ENCODE assay signal across 8 cellular contexts in genomic region chr14:99628832-99629618, GRCh38. TPM values are rescaled to one million over a fixed set of nuclear protein-coding genes. Genes with fewer than 3 reads are reported as not detected.
DNase-seq lines count a peak whose midpoint lies in the region; ATAC-seq and TF ChIP-seq lines count a peak whose summit lies in the region.

No MANE protein-coding gene starts in this region.

- TF ChIP-seq CTCF in CD4-positive, alpha-beta T cell (IDR thresholded peaks at IDR 0.05): peak; percentile 80

- no peaks in the 10 kb centered on the region for H3K9me3 Mint-ChIP-seq in CD4-positive, alpha-beta T cell

- CTCF ChIA-PET in CD4-positive, alpha-beta T cell (lab: Charles Lee): interaction anchor here (1.0 kb wide), 1 partner anchor 111 kb away, joined by 4 read pairs; no protein-coding TSS in a partner anchor

- H3K9me3 ChIP-seq in CD4-positive, alpha-beta T cell (ENCODE audit: control insufficient read depth, low read length): no peaks in the 10 kb centered on the region
- no peaks in the 10 kb centered on the region for H3K9me3 ChIP-seq in aorta (ENCODE audit: control insufficient read depth, low read length)

- peak; percentile 32 to 69 (median 48) for DNase-seq in CD4-positive, alpha-beta T cell
- peak; percentile 25 for DNase-seq in MV-4-11 (lab: John Stamatoyannopoulos, UW)
- DNase-seq in SKM-1 treated with dmso at 0.1 percent for 144 hours (lab: John Stamatoyannopoulos, UW; ENCODE audit: unreplicated experiment): peak; percentile 2
- peak; percentile 57 for DNase-seq in activated naive CD4-positive, alpha-beta T cell treated with anti-CD3 and anti-CD28 coated beads, Interleukin-2, amount 50 U/mL, for 16 hours
- peak; percentile 87 for DNase-seq in Right ventricle myocardium superior
- DNase-seq in posterior vena cava (ENCODE audit: low spot score): peak; percentile 93
- DNase-seq in aorta: peak; percentile 81 to 90

- H3K27me3 Mint-ChIP-seq in CD4-positive, alpha-beta T cell: peaks cover 25% of the 10 kb centered on the region

- no peaks in the 10 kb centered on the region for H3K36me3 ChIP-seq in aorta (ENCODE audit: control insufficient read depth in 1 of 2, insufficient read depth in 2 of 2, low read length in 1 of 2)

- intact Hi-C loops in CD4-positive, alpha-beta T cell (cut with DNase I, micrococcal nuclease): loop anchor here (1.0 kb wide), 1 partner anchor 111 kb away; no protein-coding TSS in a partner anchor
- intact Hi-C loops in Right ventricle myocardium superior (cut with DNase I) (loop anchor here (2.0 kb wide), 1 partner anchor 110 kb away; no protein-coding TSS in a partner anchor), posterior vena cava (cut with DNase I) (loop anchor here in 1 of 2 donors (5.0 kb wide), 1 partner anchor 107 kb away; no protein-coding TSS in a partner anchor), aorta (cut with DNase I) (loop anchor here (1.0 to 5.0 kb wide), 2 partner anchors 67 to 111 kb away; no protein-coding TSS in a partner anchor)

- no peaks in the 10 kb centered on the region for H3K36me3 Mint-ChIP-seq in CD4-positive, alpha-beta T cell (ENCODE audit: low read depth)

- H3K27ac Mint-ChIP-seq in CD4-positive, alpha-beta T cell: no peak overlapping the region

- H3K4me3 ChIP-seq in aorta (ENCODE audit: low read length in 2 of 2): no peak overlapping the region

- H3K4me1 ChIP-seq in aorta (ENCODE audit: control insufficient read depth in 1 of 2, insufficient read depth in 2 of 2, low read length in 2 of 2): no peaks in the 10 kb centered on the region

- H3K4me1 Mint-ChIP-seq in CD4-positive, alpha-beta T cell (ENCODE audit: low read depth): peaks cover 3% of the 10 kb centered on the region

- no peaks in the 10 kb centered on the region for H3K27me3 ChIP-seq in CD4-positive, alpha-beta T cell (ENCODE audit: control insufficient read depth, insufficient read depth, low read length)
- no peaks in the 10 kb centered on the region for H3K27me3 ChIP-seq in aorta (ENCODE audit: control insufficient read depth in 1 of 2, insufficient read depth in 2 of 2, low read length in 1 of 2)

- 18% methylated on average over 21 of the region's 21 CpGs for WGBS in aorta, 2 donors

- POLR2A ChIA-PET in CD4-positive, alpha-beta T cell (lab: Charles Lee): interaction anchor here (1.0 to 1.5 kb wide), 2 partner anchors 24 to 103 kb away, joined by 3 read pairs; no protein-coding TSS in a partner anchor

- H3K4me3 Mint-ChIP-seq in CD4-positive, alpha-beta T cell: no peak overlapping the region

- peak; percentile 78 for ATAC-seq in CD4-positive, alpha-beta T cell (ENCODE audit: poor library complexity)
- peak; percentile 63 for ATAC-seq in GM21423 (IDR thresholded peaks at IDR 0.05; ENCODE audit: unreplicated experiment)
- peak; percentile 98 for ATAC-seq in Right ventricle myocardium superior (ENCODE audit: poor library complexity)
- peak; percentile 89 for ATAC-seq in aorta (ENCODE audit: low FRiP score)

- no peak overlapping the region for H3K27ac ChIP-seq in CD4-positive, alpha-beta T cell (ENCODE audit: low read depth, low read length)
- no peak overlapping the region for H3K27ac ChIP-seq in aorta (ENCODE audit: low read depth in 1 of 2, low read length in 2 of 2)

RNA-seq across cellular contexts. Expression of gene HHIPL1, which starts 15.9 kb away (rescaled TPM):
- not detected for total RNA-seq in CD4-positive, alpha-beta T cell
- total RNA-seq in Right ventricle myocardium superior (1.6 TPM), posterior vena cava (10 to 100 TPM; 10.9 to 11.6 TPM), aorta (1 to 10 TPM; 2.5 to 7.7 TPM)
- under 1 TPM; 0.51 to 0.63 TPM for polyA plus RNA-seq in aorta

RNA-seq across cellular contexts. Expression of gene CCDC85C, which starts 25.0 kb away (rescaled TPM):
- 1 to 10 TPM; 5.8 to 7.5 TPM for total RNA-seq in CD4-positive, alpha-beta T cell
- 46.6 TPM for total RNA-seq in Right ventricle myocardium superior
- total RNA-seq in posterior vena cava: 10 to 100 TPM; 19.8 to 28.2 TPM
- total RNA-seq in aorta: 1 to 10 TPM; 6.4 to 7.6 TPM
- polyA plus RNA-seq in aorta: 1 to 10 TPM; 1.2 to 8.1 TPM

RNA-seq across cellular contexts. Expression of gene CYP46A1, which starts 55.1 kb away (rescaled TPM):
- under 1 TPM; 0.11 to 0.22 TPM for total RNA-seq in CD4-positive, alpha-beta T cell
- 3.0 TPM for total RNA-seq in Right ventricle myocardium superior
- 1 to 10 TPM; 1.3 TPM for total RNA-seq in posterior vena cava
- total RNA-seq in aorta: 1 to 10 TPM in 1 of 2 donors, under 1 TPM in 1; 0.68 to 3.7 TPM
- under 1 TPM in 1 of 2 donors, not detected in 1; 0.97 TPM for polyA plus RNA-seq in aorta

Comparison
In these comparisons a context has a peak if more than half of its experiments do, and no peak if none do; other contexts are left out.
1. DNase-seq: peak in every context shown above with its lines; median percentile 93 in posterior vena cava; 87 in Right ventricle myocardium superior; 86 in aorta; 57 in activated naive CD4-positive, alpha-beta T cell treated with anti-CD3 and anti-CD28 coated beads, Interleukin-2, amount 50 U/mL, for 16 hours; 48 in CD4-positive, alpha-beta T cell; 25 in MV-4-11; 2 in SKM-1 treated with dmso at 0.1 percent for 144 hours.